ENCODE assay signal across 6 cellular contexts in the genomic region with DNA sequence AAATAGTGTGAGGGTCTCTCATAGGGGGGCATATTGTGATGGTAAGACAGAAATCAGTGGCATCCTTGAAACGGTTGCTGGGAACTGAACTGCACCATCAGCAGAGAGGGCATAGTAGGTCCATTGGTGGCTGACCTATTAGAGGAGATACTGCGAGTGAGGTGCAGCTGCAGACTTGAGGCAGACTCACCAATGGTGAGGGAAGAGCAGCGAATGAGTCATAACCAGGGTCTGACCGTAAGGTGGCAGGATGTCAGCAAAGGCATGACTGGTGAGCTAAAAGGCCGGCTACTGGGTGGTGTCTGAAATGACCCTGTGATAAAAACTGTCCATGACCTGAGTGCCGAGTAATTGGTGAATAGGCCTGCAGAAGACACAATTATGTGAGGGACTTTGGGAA.
DNase-seq lines count a peak whose midpoint lies in the region; ATAC-seq, FAIRE-seq and TF ChIP-seq lines count a peak whose summit lies in the region.
"Not testable (repeated sequence)": the region's sequence is repeated elsewhere in the genome, so short reads cannot be mapped to it uniquely, and the experiment has no call there.

No MANE protein-coding gene starts in this region.

- H3K79me2 ChIP-seq in GM23338 (replicated peaks; ENCODE audit: insufficient read depth); K562 (ENCODE audit: control insufficient read depth, insufficient read depth, low read length); keratinocyte (ENCODE audit: control insufficient read depth, insufficient read depth, low read length): not testable (repeated sequence)

- H3K27ac Mint-ChIP-seq in GM23338, WTC11: not testable (repeated sequence)

- dilution Hi-C loops in keratinocyte (cut with MboI; ENCODE audit: extremely low pct_ligation_motif_present, low sequenced_read_pairs): not testable (repeated sequence)

- not testable (repeated sequence) for H3K4me1 Mint-ChIP-seq in GM23338, WTC11

- intact Hi-C loops in K562 (cut with micrococcal nuclease): not testable (repeated sequence)

- not testable (repeated sequence) for H3K9me1 ChIP-seq in K562 (ENCODE audit: control insufficient read depth, insufficient read depth, low read length); keratinocyte (ENCODE audit: control insufficient read depth, extremely low read depth, insufficient read depth, low read length)

- TF ChIP-seq EP300 in A549 (IDR thresholded peaks at IDR 0.05); K562 (IDR thresholded peaks at IDR 0.05; ENCODE audit: low read length): not testable (repeated sequence)

- not testable (repeated sequence) for H3K36me3 Mint-ChIP-seq in GM23338 (ENCODE audit: low read depth); WTC11

- H4K20me1 ChIP-seq in GM23338 (replicated peaks; ENCODE audit: insufficient read depth); K562 (replicated peaks; ENCODE audit: control insufficient read depth, insufficient read depth, low read length); keratinocyte (ENCODE audit: control insufficient read depth, extremely low read depth, insufficient read depth, low read length): not testable (repeated sequence)

- H3K27me3 Mint-ChIP-seq in GM23338 (ENCODE audit: insufficient read depth, low read depth, poor library complexity); WTC11 (ENCODE audit: low read depth): not testable (repeated sequence)

- H3K4me2 ChIP-seq in A549; GM23338; K562 (ENCODE audit: insufficient read depth, low read length); keratinocyte (ENCODE audit: control insufficient read depth, extremely low read depth, insufficient read depth, low read depth, low read length): not testable (repeated sequence)

- not testable (repeated sequence) for H3K36me3 ChIP-seq in GM23338 (ENCODE audit: insufficient read depth); K562 (ENCODE audit: control insufficient read depth, insufficient read depth, low read length); keratinocyte (ENCODE audit: control insufficient read depth in 2 of 2, extremely low read depth in 1 of 2, insufficient read depth in 2 of 2, low read length in 2 of 2)

- FAIRE-seq in A549 (lab: Jason Lieb, UNC) (peak; percentile 18), HTR-8/SVneo (lab: Jason Lieb, UNC) (peak; percentile 99), K562 (lab: Jason Lieb, UNC) (peak; percentile 70), keratinocyte (lab: Jason Lieb, UNC) (peak; percentile 51)

- not testable (repeated sequence) for H3K27ac ChIP-seq in A549; GM23338 (ENCODE audit: low read depth); K562 (ENCODE audit: extremely low read depth, low read depth, low read length); keratinocyte (ENCODE audit: control insufficient read depth, insufficient read depth, low read length)

- H3K4me3 ChIP-seq in A549; GM23338; K562; keratinocyte (ENCODE audit: control insufficient read depth in 2 of 3, extremely low read depth in 1 of 3, insufficient read depth in 2 of 3, low read depth in 1 of 3, low read length in 3 of 3): not testable (repeated sequence)

- H3F3A ChIP-seq in GM23338 (replicated peaks; ENCODE audit: low read depth): not testable (repeated sequence)

- not testable (repeated sequence) for H3K9me3 Mint-ChIP-seq in GM23338, WTC11

- H3K9me3 ChIP-seq in A549; K562 (replicated peaks; ENCODE audit: control insufficient read depth, insufficient read depth, low read depth, low read length); keratinocyte (ENCODE audit: control insufficient read depth, low read depth, low read length): not testable (repeated sequence)

- DNase-seq in A549 (ENCODE audit: low read depth in 1 of 2, low spot score in 1 of 2); GM23338 (ENCODE audit: low spot score); HTR-8/SVneo (ENCODE audit: insufficient read length, low spot score); WTC11 (ENCODE audit: low spot score); K562 (ENCODE audit: extremely low read depth in 1 of 4, low spot score in 3 of 4); keratinocyte (ENCODE audit: low read depth, low spot score): not testable (repeated sequence)

- H3K4me3 Mint-ChIP-seq in GM23338, WTC11: not testable (repeated sequence)

- TF ChIP-seq CTCF in A549 (IDR thresholded peaks at IDR 0.05); GM23338 (conservative IDR thresholded peaks at IDR 0.05; ENCODE audit: low read depth in 2 of 2); WTC11 (IDR thresholded peaks at IDR 0.05); K562 (IDR thresholded peaks at IDR 0.05 in 2 of 3, conservative IDR thresholded peaks at IDR 0.05 in 1 of 3; ENCODE audit: insufficient read depth in 2 of 3, low read depth in 1 of 3, low read length in 3 of 3); keratinocyte (optimal IDR thresholded peaks at IDR 0.05 in 1 of 3, IDR thresholded peaks at IDR 0.05 in 1 of 3, conservative IDR thresholded peaks at IDR 0.05 in 1 of 3; ENCODE audit: extremely low read depth in 1 of 3, insufficient read depth in 2 of 3, low read length in 3 of 3): not testable (repeated sequence)

- H3K4me1 ChIP-seq in A549; GM23338 (ENCODE audit: insufficient read depth); K562 (replicated peaks in 1 of 2; ENCODE audit: control insufficient read depth in 2 of 2, insufficient read depth in 2 of 2, low read length in 2 of 2); keratinocyte (ENCODE audit: control insufficient read depth, extremely low read depth, insufficient read depth, low read length): not testable (repeated sequence)

- 44% methylated on average over 5 of the region's 6 CpGs for WGBS in A549 (ENCODE audit: missing lambda C conversion rate)
- 0% methylated on average over 2 of the region's 6 CpGs for WGBS in K562 (ENCODE audit: insufficient coverage, low coverage, missing lambda C conversion rate)

- not testable (repeated sequence) for H2AFZ ChIP-seq in GM23338; K562 (ENCODE audit: low read depth, low read length); keratinocyte (ENCODE audit: control insufficient read depth, low read length)

- peaks cover 11% of the 10 kb centered on the region; the same call in 1 of the 2 replicates for H3K9me2 ChIP-seq in GM23338 (ENCODE audit: insufficient read depth)

- not testable (repeated sequence) for BruUV-seq in K562 (replicated peaks; lab: Mats Ljungman, UMichigan)

- TF ChIP-seq POLR2A in A549 (IDR thresholded peaks at IDR 0.05; ENCODE audit: low read length); K562 (conservative IDR thresholded peaks at IDR 0.05): not testable (repeated sequence)

- not testable (repeated sequence) for H3K27me3 ChIP-seq in GM23338 (ENCODE audit: insufficient read depth); K562 (ENCODE audit: control insufficient read depth in 2 of 2, insufficient read depth in 2 of 2, low read length in 2 of 2); keratinocyte (ENCODE audit: control insufficient read depth, extremely low read depth, insufficient read depth, low read length)

- in situ Hi-C loops in K562 (cut with MboI): not testable (repeated sequence)

- CTCF ChIA-PET in A549 (lab: Yijun Ruan, JAX): interaction anchor here (1.6 kb wide), 1 partner anchor 9 kb away, joined by 3 read pairs; no protein-coding TSS in a partner anchor
- CTCF ChIA-PET in WTC11 (lab: Charles Lee); K562 (lab: Yijun Ruan, JAX; ENCODE audit: low intra/inter-chr PET ratio): not testable (repeated sequence)

- ATAC-seq in A549 (peak in 1 of 2 experiments; percentile 31; a peak in 3 of 6 replicates), GM23338 (peak; percentile 43; the same call in 2 of the 3 replicates), WTC11 (peak; percentile 78)
- ATAC-seq in K562: not testable (repeated sequence)

- POLR2A ChIA-PET in A549 (lab: Yijun Ruan, JAX); WTC11 (lab: Charles Lee); K562 (lab: Yijun Ruan, JAX): not testable (repeated sequence)

- TF ChIP-seq RAD21 in A549 (conservative IDR thresholded peaks at IDR 0.05 in 1 of 2, IDR thresholded peaks at IDR 0.05 in 1 of 2); K562 (CRISPR knock-in tag; conservative IDR thresholded peaks at IDR 0.05 in 1 of 2, IDR thresholded peaks at IDR 0.05 in 1 of 2): not testable (repeated sequence)

- H3K9ac ChIP-seq in K562 (ENCODE audit: insufficient read depth in 1 of 2, low read depth in 2 of 2, low read length in 2 of 2); keratinocyte (ENCODE audit: control insufficient read depth, extremely low read depth, insufficient read depth, low read length): not testable (repeated sequence)
